2 cellular contexts compared by ENCODE assay signal in genomic region chr2:178787155-178787554, GRCh38.
TF ChIP-seq lines count a peak whose summit lies in the region.

No MANE protein-coding gene starts in this region.

TF ChIP-seq in IMR-90, 13 proteins besides CTCF, POLR2A, EP300 and RAD21:
- TF ChIP-seq CEBPB (IDR thresholded peaks at IDR 0.05; ENCODE audit: low read depth, low read length) (peak; percentile 57), RFX5 (IDR thresholded peaks at IDR 0.05; ENCODE audit: low read depth, low read length) (no peak), MAZ (IDR thresholded peaks at IDR 0.05; ENCODE audit: borderline replicate concordance, low read depth, low read length) (no peak), CHD1 (IDR thresholded peaks at IDR 0.05; ENCODE audit: low read depth, low read length) (no peak), RCOR1 (IDR thresholded peaks at IDR 0.05; ENCODE audit: insufficient replicate concordance, low read length) (no peak), MXI1 (IDR thresholded peaks at IDR 0.05; ENCODE audit: borderline replicate concordance, low read depth, low read length) (no peak), USF2 (IDR thresholded peaks at IDR 0.05; ENCODE audit: low read depth, low read length) (no peak)

TF ChIP-seq in K562, 482 proteins besides CTCF, POLR2A, EP300 and RAD21:
- TF ChIP-seq CEBPG (CRISPR knock-in tag; IDR thresholded peaks at IDR 0.05) (no peak), CEBPG (tag; conservative IDR thresholded peaks at IDR 0.05 in 1 of 2, IDR thresholded peaks at IDR 0.05 in 1 of 2) (peak; percentile 73 to 75), KLF6 (CRISPR knock-in tag; IDR thresholded peaks at IDR 0.05; ENCODE audit: borderline replicate concordance) (no peak), BMI1 (IDR thresholded peaks at IDR 0.05; ENCODE audit: low read length) (no peak), XRCC4 (IDR thresholded peaks at IDR 0.05; ENCODE audit: extremely low read depth, insufficient read depth, insufficient read length) (no peak), ZNF280B (CRISPR knock-in tag; IDR thresholded peaks at IDR 0.05) (no peak), ATF3 (IDR thresholded peaks at IDR 0.05) (peak; percentile 81), ATF3 (CRISPR knock-in tag; conservative IDR thresholded peaks at IDR 0.05) (no peak), CEBPB (tag; IDR thresholded peaks at IDR 0.05) (0 out of 2 replicates have a peak, but pooled peaks have one; percentile 16)
